ENCODE assay signal across 21 cellular contexts in genomic region chr3:180175572-180175971, GRCh38.
DNase-seq lines count a peak whose midpoint lies in the region; ATAC-seq, FAIRE-seq and TF ChIP-seq lines count a peak whose summit lies in the region.
"Had no signal": no experiment of that assay in that cellular context is flagged by ENCODE, and none has a peak within 500 bp of the region (broad histone marks: within the 10 kb centered on the region; RNA-seq: fewer than 3 reads in every experiment).

No MANE protein-coding gene starts in this region.

- H3K4me1 Mint-ChIP-seq in chondrocyte (ENCODE audit: low read depth) = no peaks in the 10 kb centered on the region
- H3K4me1 Mint-ChIP-seq: B cell; CD4-positive, CD25-positive, alpha-beta regulatory T cell had no signal

- peaks cover 5% of the 10 kb centered on the region for H3K9me3 Mint-ChIP-seq in chondrocyte (ENCODE audit: low read depth)
- H3K9me3 Mint-ChIP-seq: CD8-positive, alpha-beta T cell had no signal

- H3K27ac Mint-ChIP-seq in chondrocyte (ENCODE audit: unreplicated experiment) = no peak overlapping the region
- H3K27ac Mint-ChIP-seq: B cell; CD8-positive, alpha-beta T cell had no signal

- FAIRE-seq in urothelium cell line (lab: Jason Lieb, UNC) = peak; percentile 27
- FAIRE-seq: GM12878, H1 had no signal

- H3K27me3 Mint-ChIP-seq in chondrocyte (ENCODE audit: low read depth) = no peaks in the 10 kb centered on the region
- H3K27me3 Mint-ChIP-seq: CD4-positive, CD25-positive, alpha-beta regulatory T cell had no signal

- no peaks in the 10 kb centered on the region for H3K36me3 Mint-ChIP-seq in chondrocyte (ENCODE audit: low read depth)
- H3K36me3 Mint-ChIP-seq: CD4-positive, CD25-positive, alpha-beta regulatory T cell; CD8-positive, alpha-beta T cell had no signal

- TF ChIP-seq CTCF in omental fat pad (IDR thresholded peaks at IDR 0.05) (no peak), chondrocyte (IDR thresholded peaks at IDR 0.05) (no peak)

- DNase-seq in omental fat pad (ENCODE audit: low spot score) = no peak
- no peak for DNase-seq in urothelium cell line (ENCODE audit: low spot score)
- DNase-seq in chondrocyte (ENCODE audit: low spot score) = no peak
- DNase-seq in stimulated activated CD4-positive, alpha-beta T cell treated with anti-CD3 and anti-CD28 coated beads, Interleukin-4, amount 100 ng/mL, for 1 hour = no peak
- DNase-seq: Caco-2; CD4-positive, CD25-positive, alpha-beta regulatory T cell; CD8-positive, alpha-beta T cell; DMS153; DMS79; EL; GDM1; GM23248; H7; HCEC 1CT had no signal

- H3K4me3 Mint-ChIP-seq in chondrocyte (ENCODE audit: unreplicated experiment) = no peak overlapping the region
- H3K4me3 Mint-ChIP-seq: B cell; CD4-positive, CD25-positive, alpha-beta regulatory T cell; CD8-positive, alpha-beta T cell had no signal

- ATAC-seq in GM18867 (IDR thresholded peaks at IDR 0.05; ENCODE audit: unreplicated experiment) (peak; percentile 17), HG03175 (IDR thresholded peaks at IDR 0.05; ENCODE audit: unreplicated experiment) (peak; percentile 8), omental fat pad (ENCODE audit: low FRiP score) (peak; percentile 51), HG02678 (IDR thresholded peaks at IDR 0.05; ENCODE audit: unreplicated experiment) (no peak), GM21529 (IDR thresholded peaks at IDR 0.05; ENCODE audit: unreplicated experiment) (no peak)
- ATAC-seq: CD8-positive, alpha-beta T cell had no signal

Comparison
In these comparisons a context has a peak if more than half of its experiments do, and no peak if none do; other contexts are left out.
1. ATAC-seq: peak in GM18867 (single experiment), HG03175 (single experiment) and omental fat pad (single experiment); none in HG02678 (single experiment) and GM21529 (single experiment).